8 cellular contexts compared by ENCODE assay signal in the genomic region with DNA sequence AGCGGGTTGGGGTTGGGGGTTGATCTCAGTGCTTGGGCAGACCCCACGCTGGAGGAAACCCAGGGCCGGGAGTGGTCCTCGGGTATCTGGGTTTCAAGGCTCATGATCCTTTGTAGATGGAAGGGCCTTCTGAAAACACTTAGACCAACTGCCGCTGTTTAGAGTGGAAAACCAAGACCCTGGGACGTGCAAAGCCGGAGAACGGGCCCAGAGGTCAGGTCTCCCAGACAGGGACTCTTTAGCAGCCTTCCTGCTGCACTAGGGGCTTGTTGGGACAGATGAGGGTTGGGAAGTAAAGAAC. TPM values are rescaled to one million over a fixed set of nuclear protein-coding genes. Genes with fewer than 3 reads are reported as not detected.
DNase-seq lines count a peak whose midpoint lies in the region; ATAC-seq and TF ChIP-seq lines count a peak whose summit lies in the region.

No MANE protein-coding gene starts in this region.

- no peaks in the 10 kb centered on the region for H4K20me1 ChIP-seq in HCT116 (ENCODE audit: insufficient read depth)

- no peak overlapping the region; the same call in 1 of the 2 replicates for H3K27ac ChIP-seq in HCT116 (ENCODE audit: low read depth, low read length)

- BruUV-seq in HCT116 (replicated peaks; lab: Mats Ljungman, UMichigan), result no TSS peak

- peaks cover 7% of the 10 kb centered on the region; the same call in 1 of the 2 replicates for H3K79me2 ChIP-seq in HCT116 (ENCODE audit: insufficient read depth, low read length)

- H3K36me3 ChIP-seq in HCT116 (ENCODE audit: control insufficient read depth in 1 of 2, insufficient read depth in 2 of 2, low read length in 2 of 2), result no peaks in the 10 kb centered on the region
- peaks cover 5% of the 10 kb centered on the region for H3K36me3 ChIP-seq in iPS-15b (ENCODE audit: control insufficient read depth, insufficient read depth, low read length)

- no peak for TF ChIP-seq POLR2A in HCT116 (IDR thresholded peaks at IDR 0.05; ENCODE audit: borderline replicate concordance, extremely low read depth, insufficient read depth, insufficient read length)

- TF ChIP-seq CTCF in HCT116 (IDR thresholded peaks at IDR 0.05 in 2 of 3, conservative IDR thresholded peaks at IDR 0.05 in 1 of 3; ENCODE audit: borderline replicate concordance in 1 of 3, insufficient read depth in 1 of 3, low read depth in 2 of 3, low read length in 2 of 3), result no peak

- H3K27me3 ChIP-seq in HCT116 (ENCODE audit: insufficient read depth, low read length) (no peaks in the 10 kb centered on the region), iPS-15b (ENCODE audit: control insufficient read depth, insufficient read depth, low read length) (peaks cover 6% of the 10 kb centered on the region)

- peak overlapping the region; percentile 51 to 61 for H3K4me3 ChIP-seq in HCT116 (replicated peaks in 1 of 2; ENCODE audit: low read depth in 1 of 2, low read length in 2 of 2)
- H3K4me3 ChIP-seq in iPS-15b (ENCODE audit: low read depth, low read length), result peak overlapping the region; percentile 88

- CTCF ChIA-PET in HCT116 (lab: Charles Lee), result interaction anchor here (1.0 kb wide), 1 partner anchor 82 kb away, joined by 4 read pairs; the partner anchor contains the start of gene PPP1CA
- CTCF ChIA-PET in activated CD4-positive, alpha-beta memory T cell treated with anti-CD3 and anti-CD28 coated beads, Interleukin-2, amount 10 ng/mL, durations not matched to agents 7 days and 5 days (lab: Charles Lee), result interaction anchor here (0.6 to 1.5 kb wide), 8 partner anchors 23 to 132 kb away, joined by 3 to 4 read pairs (median 3); partner anchors contain the start of gene RAD9A

- peak overlapping the region; percentile 99 for H3K27ac Mint-ChIP-seq in activated CD4-positive, alpha-beta memory T cell treated with anti-CD3 and anti-CD28 coated beads, Interleukin-2, amount 10 ng/mL, durations not matched to agents 7 days and 5 days
- peak overlapping the region; percentile 93 for H3K27ac Mint-ChIP-seq in stimulated activated memory B cell treated with anti-CD40 and anti-IgM and Interleukin-4, amounts not matched to agents 10 μg/mL and 1 μg/mL and 100 μg/mL, for 72 hours

- no peak overlapping the region for H2AFZ ChIP-seq in HCT116 (ENCODE audit: low read depth, low read length, poor library complexity, severe bottlenecking)

- peak overlapping the region; percentile 89 for H3K4me3 Mint-ChIP-seq in activated CD4-positive, alpha-beta memory T cell treated with anti-CD3 and anti-CD28 coated beads, Interleukin-2, amount 10 ng/mL, durations not matched to agents 7 days and 5 days
- peak overlapping the region; percentile 97 for H3K4me3 Mint-ChIP-seq in stimulated activated memory B cell treated with anti-CD40 and anti-IgM and Interleukin-4, amounts not matched to agents 10 μg/mL and 1 μg/mL and 100 μg/mL, for 72 hours

- H3K27me3 Mint-ChIP-seq in activated CD4-positive, alpha-beta memory T cell treated with anti-CD3 and anti-CD28 coated beads, Interleukin-2, amount 10 ng/mL, durations not matched to agents 7 days and 5 days, result no peaks in the 10 kb centered on the region
- H3K27me3 Mint-ChIP-seq in stimulated activated memory B cell treated with anti-CD40 and anti-IgM and Interleukin-4, amounts not matched to agents 10 μg/mL and 1 μg/mL and 100 μg/mL, for 72 hours, result no peaks in the 10 kb centered on the region

- POLR2A ChIA-PET in HCT116 (lab: Charles Lee), result interaction anchor here (1.0 kb wide), 1 partner anchor 15 kb away, joined by 9 read pairs; the partner anchor contains the start of gene TMEM134
- POLR2A ChIA-PET in activated CD4-positive, alpha-beta memory T cell treated with anti-CD3 and anti-CD28 coated beads, Interleukin-2, amount 10 ng/mL, durations not matched to agents 7 days and 5 days (lab: Charles Lee), result interaction anchor here (0.8 to 6.9 kb wide), 16 partner anchors 11 to 195 kb away, joined by 3 to 94 read pairs (median 4); partner anchors contain the start of genes ANKRD13D, CDK2AP2, PITPNM1 and POLD4

- H3K9me3 Mint-ChIP-seq in activated CD4-positive, alpha-beta memory T cell treated with anti-CD3 and anti-CD28 coated beads, Interleukin-2, amount 10 ng/mL, durations not matched to agents 7 days and 5 days, result no peaks in the 10 kb centered on the region
- no peaks in the 10 kb centered on the region for H3K9me3 Mint-ChIP-seq in stimulated activated memory B cell treated with anti-CD40 and anti-IgM and Interleukin-4, amounts not matched to agents 10 μg/mL and 1 μg/mL and 100 μg/mL, for 72 hours

- peaks cover 58% of the 10 kb centered on the region for H3K4me1 Mint-ChIP-seq in activated CD4-positive, alpha-beta memory T cell treated with anti-CD3 and anti-CD28 coated beads, Interleukin-2, amount 10 ng/mL, durations not matched to agents 7 days and 5 days
- peaks cover 60% of the 10 kb centered on the region for H3K4me1 Mint-ChIP-seq in stimulated activated memory B cell treated with anti-CD40 and anti-IgM and Interleukin-4, amounts not matched to agents 10 μg/mL and 1 μg/mL and 100 μg/mL, for 72 hours

- TF ChIP-seq RAD21 in HCT116 (IDR thresholded peaks at IDR 0.05; ENCODE audit: low read depth), result no peak

- H3K9me2 ChIP-seq in HCT116 (ENCODE audit: insufficient read depth), result no peaks in the 10 kb centered on the region

- peaks cover 7 to 28% of the 10 kb centered on the region in 2 experiments; a peak in 3 of 4 replicates for H3K4me1 ChIP-seq in HCT116 (ENCODE audit: control insufficient read depth in 1 of 2, insufficient read depth in 2 of 2, low read length in 2 of 2)
- H3K4me1 ChIP-seq in iPS-15b (ENCODE audit: control insufficient read depth, insufficient read depth, low read length), result no peaks in the 10 kb centered on the region

- intact Hi-C loops in HCT116 (cut with micrococcal nuclease), result no loop called here

- H3K36me3 Mint-ChIP-seq in activated CD4-positive, alpha-beta memory T cell treated with anti-CD3 and anti-CD28 coated beads, Interleukin-2, amount 10 ng/mL, durations not matched to agents 7 days and 5 days (ENCODE audit: low read depth), result peaks cover 33% of the 10 kb centered on the region
- H3K36me3 Mint-ChIP-seq in stimulated activated memory B cell treated with anti-CD40 and anti-IgM and Interleukin-4, amounts not matched to agents 10 μg/mL and 1 μg/mL and 100 μg/mL, for 72 hours, result peaks cover 27% of the 10 kb centered on the region

- H3K9me3 ChIP-seq in HCT116 (ENCODE audit: control insufficient read depth in 1 of 2, insufficient read depth in 1 of 2, low read depth in 1 of 2, low read length in 2 of 2), result no peaks in the 10 kb centered on the region
- no peaks in the 10 kb centered on the region for H3K9me3 ChIP-seq in iPS-15b (ENCODE audit: control insufficient read depth, insufficient read depth, low read length)

- peak overlapping the region; percentile 83 for H3K4me2 ChIP-seq in HCT116 (ENCODE audit: low read length)

- DNase-seq in HCT116 (ENCODE audit: low read depth, low spot score), result no peak
- no peak for DNase-seq in activated CD4-positive, alpha-beta memory T cell treated with anti-CD3 and anti-CD28 coated beads, Interleukin-2, amount 10 ng/mL, durations not matched to agents 7 days and 5 days
- DNase-seq in NCI-H1417 (lab: John Stamatoyannopoulos, UW), result no peak
- DNase-seq in NCI-H146 (lab: John Stamatoyannopoulos, UW), result no peak
- no peak for DNase-seq in globus pallidus (ENCODE audit: low spot score)
- DNase-seq in ecto neural progenitor cell (ENCODE audit: low spot score), result no peak

- no peak for ATAC-seq in HCT116
- ATAC-seq in stimulated activated memory B cell treated with anti-CD40 and anti-IgM and Interleukin-4, amounts not matched to agents 10 μg/mL and 1 μg/mL and 100 μg/mL, for 72 hours, result no peak

- RAD21 ChIA-PET in HCT116 (lab: Charles Lee; ENCODE audit: low non-redundant PET in 1 of 2, low total read pairs in 2 of 2, uncharacterized antibody in 2 of 2, unreplicated experiment in 2 of 2), result interaction anchor here in 1 of 2 experiments (1.1 kb wide), 1 partner anchor 82 kb away, joined by 4 read pairs; the partner anchor contains the start of gene PPP1CA

- peak overlapping the region; percentile 56 for H3K9ac ChIP-seq in HCT116 (ENCODE audit: low read length)
- H3K9ac ChIP-seq in iPS-15b (ENCODE audit: low read depth, low read length), result no peak overlapping the region

RNA-seq across cellular contexts. Expression of gene AIP, which starts 0.6 kb away (rescaled TPM):
- total RNA-seq in HCT116 (2021; ENCODE audit: unreplicated experiment), result 61.0 TPM
- polyA plus RNA-seq in HCT116 (2012), result 83.5 and 95.5 TPM in 2 replicates
- 100 to 1,000 TPM; 152 to 159 TPM for total RNA-seq in activated CD4-positive, alpha-beta memory T cell treated with anti-CD3 and anti-CD28 coated beads, Interleukin-2, amount 10 ng/mL, durations not matched to agents 7 days and 5 days

RNA-seq across cellular contexts. Expression of gene TMEM134, which starts 14.4 kb away (rescaled TPM):
- 44.2 TPM for total RNA-seq in HCT116 (2021; ENCODE audit: unreplicated experiment)
- polyA plus RNA-seq in HCT116 (2012), result 42.4 and 52.3 TPM in 2 replicates
- 10 to 100 TPM; 36.3 to 37.6 TPM for total RNA-seq in activated CD4-positive, alpha-beta memory T cell treated with anti-CD3 and anti-CD28 coated beads, Interleukin-2, amount 10 ng/mL, durations not matched to agents 7 days and 5 days

RNA-seq across cellular contexts. Expression of gene PITPNM1, which starts 21.7 kb away (rescaled TPM):
- 79.5 TPM for total RNA-seq in HCT116 (2021; ENCODE audit: unreplicated experiment)
- polyA plus RNA-seq in HCT116 (2012), result 44.7 and 63.3 TPM in 2 replicates
- 100 to 1,000 TPM; 116 to 120 TPM for total RNA-seq in activated CD4-positive, alpha-beta memory T cell treated with anti-CD3 and anti-CD28 coated beads, Interleukin-2, amount 10 ng/mL, durations not matched to agents 7 days and 5 days

RNA-seq across cellular contexts. Expression of gene CDK2AP2, which starts 24.5 kb away (rescaled TPM):
- 53.6 TPM for total RNA-seq in HCT116 (2021; ENCODE audit: unreplicated experiment)
- polyA plus RNA-seq in HCT116 (2012), result 82.3 and 90.6 TPM in 2 replicates
- 100 to 1,000 TPM; 116 to 119 TPM for total RNA-seq in activated CD4-positive, alpha-beta memory T cell treated with anti-CD3 and anti-CD28 coated beads, Interleukin-2, amount 10 ng/mL, durations not matched to agents 7 days and 5 days

RNA-seq across cellular contexts. Expression of gene CABP4, which starts 28.3 kb away (rescaled TPM):
- total RNA-seq in HCT116 (2021; ENCODE audit: unreplicated experiment), result not detected
- 0.08 TPM in 1 of 2 replicates, not detected in the other for polyA plus RNA-seq in HCT116 (2012)
- 1 to 10 TPM; 2.3 to 3.3 TPM for total RNA-seq in activated CD4-positive, alpha-beta memory T cell treated with anti-CD3 and anti-CD28 coated beads, Interleukin-2, amount 10 ng/mL, durations not matched to agents 7 days and 5 days
